ENCODE assay signal across 9 cellular contexts in genomic region chrX:15781964-15782711, GRCh38. TPM values are rescaled to one million over a fixed set of nuclear protein-coding genes. Genes with fewer than 3 reads are reported as not detected.
A peak's percentile ranks its signal among the peaks of the same experiment; 100 is the strongest.
DNase-seq lines count a peak whose midpoint lies in the region; ATAC-seq and TF ChIP-seq lines count a peak whose summit lies in the region.
"Had no signal": no experiment of that assay in that cellular context is flagged by ENCODE, and none has a peak within 500 bp of the region (broad histone marks: within the 10 kb centered on the region; RNA-seq: fewer than 3 reads in every experiment).

No MANE protein-coding gene starts in this region.

- intact Hi-C loops in CD4-positive, alpha-beta memory T cell (cut with micrococcal nuclease) = loop anchor here (2.0 kb wide), 1 partner anchor 43 kb away; the partner anchor contains the start of gene CA5B
- intact Hi-C loops in Calu3 (cut with micrococcal nuclease; ENCODE audit: unreplicated experiment) = no loop called here

- in situ Hi-C loops in KBM-7 (cut with MboI; ENCODE audit: low pct_unique_long_range_greater_than_20kb, low sequenced_read_pairs) = no loop called here

- H3K4me1 ChIP-seq in CD4-positive, alpha-beta memory T cell (ENCODE audit: insufficient read depth, low read length) = peaks cover 15% of the 10 kb centered on the region
- H3K4me1 ChIP-seq: ascending aorta had no signal

- H3K4me3 ChIP-seq in CD4-positive, alpha-beta memory T cell (ENCODE audit: low read length in 2 of 2) = peak overlapping the region in 1 of 2 donors; percentile 23
- H3K4me3 ChIP-seq: ascending aorta had no signal

- H3K27ac Mint-ChIP-seq in CD4-positive, alpha-beta memory T cell = peak overlapping the region; percentile 89 to 98 (median 98)
- H3K27ac Mint-ChIP-seq in activated T-helper 17 cell treated with anti-CD3 and anti-CD28 coated beads, Interleukin-2, amount 50 U/mL, for 72 hours = peak overlapping the region; percentile 96
- H3K27ac Mint-ChIP-seq in Calu3 (ENCODE audit: unreplicated experiment) = no peak overlapping the region

- POLR2A ChIA-PET in CD4-positive, alpha-beta memory T cell (lab: Charles Lee; ENCODE audit: partially characterized antibody) = interaction anchor here (0.6 to 2.3 kb wide), 6 partner anchors 8 to 73 kb away, joined by 3 to 16 read pairs (median 6); partner anchors contain the start of genes AP1S2, CA5B and ZRSR2

- peak overlapping the region; percentile 70 for H3K27ac ChIP-seq in CD4-positive, alpha-beta memory T cell (ENCODE audit: low read depth, low read length)
- H3K27ac ChIP-seq: ascending aorta had no signal

- ATAC-seq in GM19351 (IDR thresholded peaks at IDR 0.05; ENCODE audit: unreplicated experiment) (peak; percentile 89), HG03139 (IDR thresholded peaks at IDR 0.05; ENCODE audit: unreplicated experiment) (peak; percentile 69)
- peak; percentile 83 for ATAC-seq in activated T-helper 17 cell treated with anti-CD3 and anti-CD28 coated beads, Interleukin-2, amount 50 U/mL, for 72 hours (replicated peaks)

- TF ChIP-seq CTCF in Calu3 (IDR thresholded peaks at IDR 0.05; ENCODE audit: unreplicated experiment) = no peak

- BruUV-seq in Calu3 (replicated peaks; lab: Mats Ljungman, UMichigan) = no TSS peak

- no peaks in the 10 kb centered on the region for H3K27me3 Mint-ChIP-seq in CD4-positive, alpha-beta memory T cell
- no peaks in the 10 kb centered on the region for H3K27me3 Mint-ChIP-seq in activated T-helper 17 cell treated with anti-CD3 and anti-CD28 coated beads, Interleukin-2, amount 50 U/mL, for 72 hours
- no peaks in the 10 kb centered on the region for H3K27me3 Mint-ChIP-seq in Calu3 (ENCODE audit: unreplicated experiment)

- no peaks in the 10 kb centered on the region for H3K27me3 ChIP-seq in CD4-positive, alpha-beta memory T cell (ENCODE audit: insufficient read depth, low read length)
- H3K27me3 ChIP-seq: ascending aorta had no signal

- CTCF ChIA-PET in CD4-positive, alpha-beta memory T cell (lab: Charles Lee; ENCODE audit: partially characterized antibody) = interaction anchor here (1.0 to 1.8 kb wide), 3 partner anchors 15 to 94 kb away, joined by 3 to 11 read pairs (median 4); partner anchors contain the start of gene CA5B
- CTCF ChIA-PET in Calu3 (lab: Charles Lee) = no interaction called here

- peaks cover 34 to 36% of the 10 kb centered on the region in 2 donors for H3K36me3 Mint-ChIP-seq in CD4-positive, alpha-beta memory T cell
- H3K36me3 Mint-ChIP-seq in activated T-helper 17 cell treated with anti-CD3 and anti-CD28 coated beads, Interleukin-2, amount 50 U/mL, for 72 hours (ENCODE audit: low read depth) = peaks cover 36% of the 10 kb centered on the region
- no peaks in the 10 kb centered on the region for H3K36me3 Mint-ChIP-seq in Calu3 (ENCODE audit: insufficient read depth, unreplicated experiment)

- H3K9me3 Mint-ChIP-seq in CD4-positive, alpha-beta memory T cell = no peaks in the 10 kb centered on the region
- H3K9me3 Mint-ChIP-seq in activated T-helper 17 cell treated with anti-CD3 and anti-CD28 coated beads, Interleukin-2, amount 50 U/mL, for 72 hours = no peaks in the 10 kb centered on the region
- H3K9me3 Mint-ChIP-seq in Calu3 (ENCODE audit: low read depth, unreplicated experiment) = no peaks in the 10 kb centered on the region

- DNase-seq in CD4-positive, alpha-beta memory T cell = peak; percentile 14 to 40 (median 21)
- DNase-seq in Calu3 (no peak), nucleus accumbens (lab: John Stamatoyannopoulos, UW) (no peak), KBM-7 (no peak), hippocampal formation (lab: John Stamatoyannopoulos, UW) (no peak)

- no peaks in the 10 kb centered on the region for H3K9me3 ChIP-seq in CD4-positive, alpha-beta memory T cell (ENCODE audit: control insufficient read depth in 1 of 2, low read length in 2 of 2)
- H3K9me3 ChIP-seq: ascending aorta had no signal

- peak overlapping the region; percentile 76 to 95 (median 86) for H3K4me3 Mint-ChIP-seq in CD4-positive, alpha-beta memory T cell
- H3K4me3 Mint-ChIP-seq in activated T-helper 17 cell treated with anti-CD3 and anti-CD28 coated beads, Interleukin-2, amount 50 U/mL, for 72 hours = peak overlapping the region; percentile 92
- H3K4me3 Mint-ChIP-seq in Calu3 (ENCODE audit: low read depth, unreplicated experiment) = no peak overlapping the region

- peaks cover 8% of the 10 kb centered on the region for H3K36me3 ChIP-seq in CD4-positive, alpha-beta memory T cell (ENCODE audit: insufficient read depth, low read length)

- H3K4me1 Mint-ChIP-seq in CD4-positive, alpha-beta memory T cell = peaks cover 3 to 10% (median 9%) of the 10 kb centered on the region in 4 donors
- peaks cover 4% of the 10 kb centered on the region for H3K4me1 Mint-ChIP-seq in activated T-helper 17 cell treated with anti-CD3 and anti-CD28 coated beads, Interleukin-2, amount 50 U/mL, for 72 hours
- no peaks in the 10 kb centered on the region for H3K4me1 Mint-ChIP-seq in Calu3 (ENCODE audit: low read depth, unreplicated experiment)

RNA-seq across cellular contexts. Expression of gene ZRSR2, which starts 8.1 kb away (rescaled TPM):
- total RNA-seq in CD4-positive, alpha-beta memory T cell = 10 to 100 TPM; 30.1 to 30.7 TPM
- polyA plus RNA-seq in CD4-positive, alpha-beta memory T cell = 10 to 100 TPM; 19.5 to 42.2 TPM
- total RNA-seq in activated T-helper 17 cell treated with anti-CD3 and anti-CD28 coated beads, Interleukin-2, amount 50 U/mL, for 72 hours = 10 to 100 TPM; 10.0 to 11.6 TPM
- 16.4 and 18.6 TPM in 2 replicates for total RNA-seq in Calu3 (2022)

RNA-seq across cellular contexts. Expression of gene CA5B, which starts 44.1 kb away (rescaled TPM):
- total RNA-seq in CD4-positive, alpha-beta memory T cell = 10 to 100 TPM; 45.7 to 54.5 TPM
- 100 to 1,000 TPM in 1 of 2 donors, 10 to 100 TPM in 1; 89.2 to 164 TPM for polyA plus RNA-seq in CD4-positive, alpha-beta memory T cell
- 10 to 100 TPM; 14.5 to 45.9 TPM for total RNA-seq in activated T-helper 17 cell treated with anti-CD3 and anti-CD28 coated beads, Interleukin-2, amount 50 U/mL, for 72 hours
- 5.6 and 6.4 TPM in 2 replicates for total RNA-seq in Calu3 (2022)

Comparison
In these comparisons a context has a peak if more than half of its experiments do, and no peak if none do; other contexts are left out.
1. DNase-seq: peak in CD4-positive, alpha-beta memory T cell (5 of 5); none in Calu3 (single experiment), nucleus accumbens (0 of 56), KBM-7 (single experiment) and hippocampal formation (0 of 2).
2. Peak in every context shown above with its lines, with median percentiles within 50 percentile points of each other: ATAC-seq.